ENCODE assay signal across 16 cellular contexts in genomic region chr2:86139981-86140380, GRCh38. TPM values are rescaled to one million over a fixed set of nuclear protein-coding genes. Genes with fewer than 3 reads are reported as not detected.
DNase-seq lines count a peak whose midpoint lies in the region; ATAC-seq and TF ChIP-seq lines count a peak whose summit lies in the region.
"Had no signal": no experiment of that assay in that cellular context is flagged by ENCODE, and none has a peak within 500 bp of the region (broad histone marks: within the 10 kb centered on the region; RNA-seq: fewer than 3 reads in every experiment).

No MANE protein-coding gene starts in this region.

- H3K27ac Mint-ChIP-seq in activated CD8-positive, alpha-beta T cell treated with anti-CD3 and anti-CD28 coated beads for 36 hours, result peak overlapping the region; percentile 14
- no peak overlapping the region for H3K27ac Mint-ChIP-seq in activated CD8-positive, alpha-beta T cell treated with anti-CD3 and anti-CD28 coated beads, Interleukin-2, amount 10 ng/mL, durations not matched to agents 7 days and 5 days
- peak overlapping the region in 5 of 8 donors; percentile 53 to 93 (median 78) for H3K27ac Mint-ChIP-seq in CD8-positive, alpha-beta memory T cell
- H3K27ac Mint-ChIP-seq in activated naive CD8-positive, alpha-beta T cell, result peak overlapping the region; percentile 58
- H3K27ac Mint-ChIP-seq in progenitor cell of endocrine pancreas, result peak overlapping the region; percentile 89

- H3K4me3 Mint-ChIP-seq in activated CD8-positive, alpha-beta T cell treated with anti-CD3 and anti-CD28 coated beads for 36 hours, result no peak overlapping the region
- H3K4me3 Mint-ChIP-seq in activated CD8-positive, alpha-beta T cell treated with anti-CD3 and anti-CD28 coated beads, Interleukin-2, amount 10 ng/mL, durations not matched to agents 7 days and 5 days, result no peak overlapping the region
- no peak overlapping the region for H3K4me3 Mint-ChIP-seq in CD8-positive, alpha-beta memory T cell
- H3K4me3 Mint-ChIP-seq in activated naive CD8-positive, alpha-beta T cell, result no peak overlapping the region
- no peak overlapping the region for H3K4me3 Mint-ChIP-seq in progenitor cell of endocrine pancreas (ENCODE audit: low read depth)

- H3K4me1 Mint-ChIP-seq in activated CD8-positive, alpha-beta T cell treated with anti-CD3 and anti-CD28 coated beads for 36 hours (ENCODE audit: low read depth), result peaks cover 12% of the 10 kb centered on the region
- H3K4me1 Mint-ChIP-seq in activated CD8-positive, alpha-beta T cell treated with anti-CD3 and anti-CD28 coated beads, Interleukin-2, amount 10 ng/mL, durations not matched to agents 7 days and 5 days (ENCODE audit: low read depth), result no peaks in the 10 kb centered on the region
- H3K4me1 Mint-ChIP-seq in CD8-positive, alpha-beta memory T cell, result peaks cover 9 to 15% (median 14%) of the 10 kb centered on the region in 3 donors
- H3K4me1 Mint-ChIP-seq in activated naive CD8-positive, alpha-beta T cell (ENCODE audit: low read depth), result peaks cover 19% of the 10 kb centered on the region
- no peaks in the 10 kb centered on the region for H3K4me1 Mint-ChIP-seq in progenitor cell of endocrine pancreas (ENCODE audit: low read depth)

- peaks cover 52% of the 10 kb centered on the region for H3K36me3 ChIP-seq in CD8-positive, alpha-beta memory T cell (ENCODE audit: insufficient read depth, low read length)

- no peaks in the 10 kb centered on the region for H3K4me1 ChIP-seq in CD8-positive, alpha-beta memory T cell (ENCODE audit: insufficient read depth, low read length)

- no peak overlapping the region for H3K27ac ChIP-seq in CD8-positive, alpha-beta memory T cell (ENCODE audit: low read depth, low read length)

- H3K9me3 Mint-ChIP-seq in activated CD8-positive, alpha-beta T cell treated with anti-CD3 and anti-CD28 coated beads for 36 hours, result no peaks in the 10 kb centered on the region
- no peaks in the 10 kb centered on the region for H3K9me3 Mint-ChIP-seq in activated CD8-positive, alpha-beta T cell treated with anti-CD3 and anti-CD28 coated beads, Interleukin-2, amount 10 ng/mL, durations not matched to agents 7 days and 5 days (ENCODE audit: insufficient read depth)
- H3K9me3 Mint-ChIP-seq in CD8-positive, alpha-beta memory T cell, result no peaks in the 10 kb centered on the region
- no peaks in the 10 kb centered on the region for H3K9me3 Mint-ChIP-seq in activated naive CD8-positive, alpha-beta T cell (ENCODE audit: low read depth)
- H3K9me3 Mint-ChIP-seq in progenitor cell of endocrine pancreas (ENCODE audit: low read depth), result no peaks in the 10 kb centered on the region

- intact Hi-C loops in activated CD8-positive, alpha-beta T cell treated with anti-CD3 and anti-CD28 coated beads for 36 hours (cut with micrococcal nuclease), result no loop called here

- ATAC-seq in activated CD8-positive, alpha-beta T cell treated with anti-CD3 and anti-CD28 coated beads for 36 hours, result no peak
- no peak for ATAC-seq in activated CD8-positive, alpha-beta T cell treated with anti-CD3 and anti-CD28 coated beads, Interleukin-2, amount 10 ng/mL, durations not matched to agents 7 days and 5 days

- CTCF ChIA-PET in activated CD8-positive, alpha-beta T cell treated with anti-CD3 and anti-CD28 coated beads for 36 hours (lab: Charles Lee), result no interaction called here
- CTCF ChIA-PET in activated CD8-positive, alpha-beta T cell treated with anti-CD3 and anti-CD28 coated beads, Interleukin-2, amount 10 ng/mL, durations not matched to agents 7 days and 5 days (lab: Charles Lee), result no interaction called here
- CTCF ChIA-PET in CD8-positive, alpha-beta memory T cell (lab: Charles Lee), result no interaction called here

- POLR2A ChIA-PET in activated CD8-positive, alpha-beta T cell treated with anti-CD3 and anti-CD28 coated beads for 36 hours (lab: Charles Lee), result no interaction called here
- POLR2A ChIA-PET in activated CD8-positive, alpha-beta T cell treated with anti-CD3 and anti-CD28 coated beads, Interleukin-2, amount 10 ng/mL, durations not matched to agents 7 days and 5 days (lab: Charles Lee), result no interaction called here
- POLR2A ChIA-PET in CD8-positive, alpha-beta memory T cell (lab: Charles Lee), result no interaction called here

- no peaks in the 10 kb centered on the region for H3K27me3 ChIP-seq in CD8-positive, alpha-beta memory T cell (ENCODE audit: insufficient read depth, low read length, poor library complexity, severe bottlenecking)

- no peak overlapping the region for H3K4me3 ChIP-seq in CD8-positive, alpha-beta memory T cell (ENCODE audit: low read length)
- H3K4me3 ChIP-seq: K562 had no signal

- DNase-seq in activated CD8-positive, alpha-beta T cell treated with anti-CD3 and anti-CD28 coated beads for 36 hours, result no peak
- DNase-seq in activated CD8-positive, alpha-beta T cell treated with anti-CD3 and anti-CD28 coated beads, Interleukin-2, amount 10 ng/mL, durations not matched to agents 7 days and 5 days, result no peak
- DNase-seq in CD8-positive, alpha-beta memory T cell, result peak in 2 of 5 donors; percentile 5
- DNase-seq in progenitor cell of endocrine pancreas (ENCODE audit: low spot score, unreplicated experiment), result no peak
- no peak for DNase-seq in SIG-M5 (lab: John Stamatoyannopoulos, UW)
- DNase-seq in dermis blood vessel endothelial cell, result no peak
- no peak for DNase-seq in D341Med (ENCODE audit: low spot score)
- DNase-seq: C1 segment of cervical spinal cord, DND-41, GDM1, GOT3, NCI-H1436 treated with DMSO at 0.1 percent for 48 hours, NCI-H2081, NCI-H510A treated with DMSO at 0.1 percent for 48 hours had no signal

- TF ChIP-seq CTCF in activated CD8-positive, alpha-beta T cell treated with anti-CD3 and anti-CD28 coated beads for 36 hours (IDR thresholded peaks at IDR 0.05), result no peak
- no peak for TF ChIP-seq CTCF in progenitor cell of endocrine pancreas (IDR thresholded peaks at IDR 0.05; ENCODE audit: unreplicated experiment)

- H3K27me3 Mint-ChIP-seq in activated CD8-positive, alpha-beta T cell treated with anti-CD3 and anti-CD28 coated beads for 36 hours, result no peaks in the 10 kb centered on the region
- no peaks in the 10 kb centered on the region for H3K27me3 Mint-ChIP-seq in activated CD8-positive, alpha-beta T cell treated with anti-CD3 and anti-CD28 coated beads, Interleukin-2, amount 10 ng/mL, durations not matched to agents 7 days and 5 days (ENCODE audit: low read depth)
- no peaks in the 10 kb centered on the region for H3K27me3 Mint-ChIP-seq in CD8-positive, alpha-beta memory T cell
- no peaks in the 10 kb centered on the region for H3K27me3 Mint-ChIP-seq in activated naive CD8-positive, alpha-beta T cell
- H3K27me3 Mint-ChIP-seq in progenitor cell of endocrine pancreas, result no peaks in the 10 kb centered on the region

- H3K9me3 ChIP-seq in CD8-positive, alpha-beta memory T cell (ENCODE audit: low read length), result no peaks in the 10 kb centered on the region

- H3K36me3 Mint-ChIP-seq in activated CD8-positive, alpha-beta T cell treated with anti-CD3 and anti-CD28 coated beads for 36 hours (ENCODE audit: low read depth), result peaks cover 61% of the 10 kb centered on the region
- peaks cover 85% of the 10 kb centered on the region for H3K36me3 Mint-ChIP-seq in activated CD8-positive, alpha-beta T cell treated with anti-CD3 and anti-CD28 coated beads, Interleukin-2, amount 10 ng/mL, durations not matched to agents 7 days and 5 days (ENCODE audit: low read depth)
- H3K36me3 Mint-ChIP-seq in CD8-positive, alpha-beta memory T cell, result peaks cover 8 to 90% (median 30%) of the 10 kb centered on the region in 3 donors
- H3K36me3 Mint-ChIP-seq in activated naive CD8-positive, alpha-beta T cell, result peaks cover 17% of the 10 kb centered on the region
- peaks cover 35% of the 10 kb centered on the region for H3K36me3 Mint-ChIP-seq in progenitor cell of endocrine pancreas (ENCODE audit: insufficient read depth)

RNA-seq across cellular contexts. Expression of gene PTCD3, which starts 33.9 kb away (rescaled TPM):
- total RNA-seq in activated CD8-positive, alpha-beta T cell treated with anti-CD3 and anti-CD28 coated beads for 36 hours, result 100 to 1,000 TPM; 180 to 191 TPM
- 100 to 1,000 TPM; 136 to 139 TPM for total RNA-seq in activated CD8-positive, alpha-beta T cell treated with anti-CD3 and anti-CD28 coated beads, Interleukin-2, amount 10 ng/mL, durations not matched to agents 7 days and 5 days
- 100 to 1,000 TPM; 140 to 155 TPM for total RNA-seq in CD8-positive, alpha-beta memory T cell
- polyA plus RNA-seq in CD8-positive, alpha-beta memory T cell, result 44.1 TPM
- total RNA-seq in progenitor cell of endocrine pancreas (160 and 163 TPM in 2 replicates), dermis blood vessel endothelial cell (82.2 and 93.4 TPM in 2 replicates)

RNA-seq across cellular contexts. Expression of gene POLR1A, which starts 34.3 kb away (rescaled TPM):
- 10 to 100 TPM; 41.8 to 42.1 TPM for total RNA-seq in activated CD8-positive, alpha-beta T cell treated with anti-CD3 and anti-CD28 coated beads for 36 hours
- total RNA-seq in activated CD8-positive, alpha-beta T cell treated with anti-CD3 and anti-CD28 coated beads, Interleukin-2, amount 10 ng/mL, durations not matched to agents 7 days and 5 days, result 10 to 100 TPM; 40.8 to 41.5 TPM
- 10 to 100 TPM; 60.3 to 63.3 TPM for total RNA-seq in CD8-positive, alpha-beta memory T cell
- 4.8 TPM for polyA plus RNA-seq in CD8-positive, alpha-beta memory T cell
- total RNA-seq in progenitor cell of endocrine pancreas (47.9 and 51.3 TPM in 2 replicates), dermis blood vessel endothelial cell (13.6 and 26.2 TPM in 2 replicates)

RNA-seq across cellular contexts. Expression of gene IMMT, which starts 55.3 kb away (rescaled TPM):
- total RNA-seq in activated CD8-positive, alpha-beta T cell treated with anti-CD3 and anti-CD28 coated beads for 36 hours, result 100 to 1,000 TPM; 143 to 144 TPM
- 100 to 1,000 TPM; 126 to 132 TPM for total RNA-seq in activated CD8-positive, alpha-beta T cell treated with anti-CD3 and anti-CD28 coated beads, Interleukin-2, amount 10 ng/mL, durations not matched to agents 7 days and 5 days
- total RNA-seq in CD8-positive, alpha-beta memory T cell, result 100 to 1,000 TPM; 147 to 149 TPM
- polyA plus RNA-seq in CD8-positive, alpha-beta memory T cell, result 65.7 TPM
- total RNA-seq in progenitor cell of endocrine pancreas, result 90.1 and 94.1 TPM in 2 replicates
- total RNA-seq in dermis blood vessel endothelial cell, result 58.5 and 91.5 TPM in 2 replicates

RNA-seq across cellular contexts. Expression of gene MRPL35, which starts 59.3 kb away (rescaled TPM):
- 10 to 100 TPM; 86.8 to 87.0 TPM for total RNA-seq in activated CD8-positive, alpha-beta T cell treated with anti-CD3 and anti-CD28 coated beads for 36 hours
- total RNA-seq in activated CD8-positive, alpha-beta T cell treated with anti-CD3 and anti-CD28 coated beads, Interleukin-2, amount 10 ng/mL, durations not matched to agents 7 days and 5 days, result 10 to 100 TPM; 55.7 to 58.4 TPM
- total RNA-seq in CD8-positive, alpha-beta memory T cell, result 10 to 100 TPM; 86.5 to 89.9 TPM
- 27.1 TPM for polyA plus RNA-seq in CD8-positive, alpha-beta memory T cell
- total RNA-seq in progenitor cell of endocrine pancreas (28.1 and 31.8 TPM in 2 replicates), dermis blood vessel endothelial cell (43.2 and 63.1 TPM in 2 replicates)
